ENCODE assay signal across 36 cellular contexts in the genomic region with DNA sequence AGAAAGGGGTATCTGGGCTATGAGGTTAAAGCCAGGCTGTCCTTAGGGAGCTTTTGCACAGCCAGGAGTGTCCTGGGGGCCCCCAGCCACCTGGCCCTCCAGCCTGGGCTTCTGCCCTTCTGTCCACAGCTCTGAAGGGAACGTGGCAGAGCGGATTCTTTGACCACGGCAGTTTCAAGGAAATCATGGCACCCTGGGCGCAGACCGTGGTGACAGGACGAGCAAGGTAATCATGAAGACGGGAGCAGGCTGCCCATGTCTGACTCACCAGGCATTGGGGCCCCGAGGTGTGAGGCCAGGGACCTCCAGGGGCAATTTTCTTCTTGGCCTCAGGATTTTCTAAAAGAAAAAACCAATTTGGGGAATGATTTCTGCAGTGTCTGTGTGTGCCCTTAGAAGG. TPM values are rescaled to one million over a fixed set of nuclear protein-coding genes. Genes with fewer than 3 reads are reported as not detected.
"Had no signal": no experiment of that assay in that cellular context is flagged by ENCODE, and none has a peak within 500 bp of the region (broad histone marks: within the 10 kb centered on the region; RNA-seq: fewer than 3 reads in every experiment).

No MANE protein-coding gene starts in this region.

- H3K4me3 Mint-ChIP-seq: activated B cell treated with CpG ODN at 0.5 μM for 24 hours; activated CD4-positive, alpha-beta memory T cell treated with anti-CD3 and anti-CD28 coated beads for 36 hours; activated CD4-positive, alpha-beta T cell treated with anti-CD3 and anti-CD28 coated beads, Interleukin-2, amount 10 ng/mL, durations not matched to agents 24 days and 14 days; activated CD8-positive, alpha-beta T cell treated with anti-CD3 and anti-CD28 coated beads for 36 hours; activated naive CD4-positive, alpha-beta T cell treated with anti-CD3 and anti-CD28 coated beads for 36 hours; activated naive CD8-positive, alpha-beta T cell treated with anti-CD3 and anti-CD28 coated beads for 36 hours; activated T-cell treated with anti-CD3 and anti-CD28 coated beads, Interleukin-2, amount 50 U/mL, for 4 hours; activated T-cell treated with anti-CD3 and anti-CD28 coated beads, Interleukin-2, amount 50 U/mL, for 72 hours; activated T-helper 1 cell treated with anti-CD3 and anti-CD28 coated beads, Interleukin-12 subunit alpha, Interleukin-12 subunit beta, Interleukin-2, Interleukin-4 antibody, amounts not matched to agents 30 ng/mL and 10 ng/mL and 1 ng/mL, durations not matched to agents 14 hours and 24 hours and 36 hours; activated T-helper 17 cell treated with anti-CD3 and anti-CD28 coated beads, Interleukin-2, amount 50 U/mL, for 72 hours; brain; central memory CD8-positive, alpha-beta T cell; T-helper 1 cell treated with Interleukin-12 subunit alpha and Interleukin-12 subunit beta and Interleukin-4 antibody, amounts not matched to agents 30 μg/mL and 1 μg/mL, for 36 hours; T-helper 2 cell treated with Interferon-gamma antibody and Interleukin-4, amounts not matched to agents 5 μg/mL and 100 μg/mL, for 36 hours had no signal

- H3K27ac ChIP-seq: adrenal gland, cardiac muscle cell, VCaP had no signal

- ATAC-seq: activated CD8-positive, alpha-beta T cell treated with anti-CD3 and anti-CD28 coated beads for 36 hours; activated naive CD4-positive, alpha-beta T cell treated with anti-CD3 and anti-CD28 coated beads, Interleukin-2, amount 50 U/mL, for 72 hours; activated T-cell treated with anti-CD3 and anti-CD28 coated beads, Interleukin-2, amount 50 U/mL, for 4 hours; activated T-cell treated with anti-CD3 and anti-CD28 coated beads, Interleukin-2, amount 50 U/mL, for 72 hours; activated T-helper 17 cell treated with anti-CD3 and anti-CD28 coated beads, Interleukin-2, amount 50 U/mL, for 72 hours had no signal

- H3K4me1 Mint-ChIP-seq: activated B cell treated with CpG ODN at 0.5 μM for 24 hours; activated CD4-positive, alpha-beta T cell treated with anti-CD3 and anti-CD28 coated beads, Interleukin-2, amount 10 ng/mL, durations not matched to agents 24 days and 14 days; activated naive CD8-positive, alpha-beta T cell treated with anti-CD3 and anti-CD28 coated beads for 36 hours; activated T-helper 17 cell treated with anti-CD3 and anti-CD28 coated beads, Interleukin-2, amount 50 U/mL, for 72 hours; brain; central memory CD8-positive, alpha-beta T cell had no signal

- DNase-seq: activated B cell treated with CpG ODN at 0.5 μM for 24 hours; activated CD4-positive, alpha-beta memory T cell treated with anti-CD3 and anti-CD28 coated beads for 36 hours; activated CD4-positive, alpha-beta T cell treated with anti-CD3 and anti-CD28 coated beads for 4 hours; activated CD4-positive, alpha-beta T cell treated with anti-CD3 and anti-CD28 coated beads, Interleukin-2, amount 10 ng/mL, durations not matched to agents 24 days and 14 days; activated CD4-positive, alpha-beta T cell treated with anti-CD3 and anti-CD28 coated beads, Interleukin-2, amount 50 U/mL, for 1 hour; activated CD4-positive, alpha-beta T cell treated with anti-CD3 and anti-CD28 coated beads, Interleukin-2, amount 50 U/mL, for 4 hours; activated CD4-positive, CD25-positive, alpha-beta regulatory T cell treated with anti-CD3 and anti-CD28 coated beads, Interleukin-2, amount 50 U/mL, for 72 hours; activated CD8-positive, alpha-beta memory T cell treated with anti-CD3 and anti-CD28 coated beads, Interleukin-2, amount 50 U/mL, for 4 hours; activated effector memory CD4-positive, alpha-beta T cell treated with anti-CD3 and anti-CD28 coated beads, Interleukin-2, amount 50 U/mL, for 16 hours; activated gamma-delta T cell treated with Interleukin-2 at 50 U/mL for 16 hours; activated naive CD4-positive, alpha-beta T cell; activated naive CD4-positive, alpha-beta T cell treated with anti-CD3 and anti-CD28 coated beads for 36 hours; activated naive CD4-positive, alpha-beta T cell treated with anti-CD3 and anti-CD28 coated beads, Interleukin-2, amount 50 U/mL, for 16 hours; activated naive CD8-positive, alpha-beta T cell treated with anti-CD3 and anti-CD28 coated beads for 36 hours; activated T-cell treated with anti-CD3 and anti-CD28 coated beads for 4 hours; activated T-cell treated with anti-CD3 and anti-CD28 coated beads, Interleukin-2, amount 50 U/mL, for 1 hour; activated T-cell treated with anti-CD3 and anti-CD28 coated beads, Interleukin-2, amount 50 U/mL, for 4 hours; activated T-cell treated with anti-CD3 and anti-CD28 coated beads, Interleukin-2, amount 50 U/mL, for 72 hours; adrenal gland; amniotic stem cell; aorta; T-helper 1 cell; T-helper 2 cell; T-helper 9 cell had no signal

- H3K4me1 ChIP-seq: adrenal gland had no signal

- H3K27me3 ChIP-seq: adrenal gland, cardiac muscle cell had no signal

- H3K4me3 ChIP-seq: adrenal gland, cardiac muscle cell had no signal

- H3K27ac Mint-ChIP-seq: activated B cell treated with CpG ODN at 0.5 μM for 24 hours; activated CD4-positive, alpha-beta memory T cell treated with anti-CD3 and anti-CD28 coated beads for 36 hours; activated CD4-positive, alpha-beta T cell treated with anti-CD3 and anti-CD28 coated beads, Interleukin-2, amount 10 ng/mL, durations not matched to agents 24 days and 14 days; activated CD8-positive, alpha-beta T cell treated with anti-CD3 and anti-CD28 coated beads for 36 hours; activated naive CD4-positive, alpha-beta T cell treated with anti-CD3 and anti-CD28 coated beads for 36 hours; activated naive CD4-positive, alpha-beta T cell treated with anti-CD3 and anti-CD28 coated beads, Interleukin-2, amount 50 U/mL, for 72 hours; activated naive CD8-positive, alpha-beta T cell treated with anti-CD3 and anti-CD28 coated beads for 36 hours; activated T-cell treated with anti-CD3 and anti-CD28 coated beads, Interleukin-2, amount 50 U/mL, for 72 hours; activated T-helper 1 cell treated with anti-CD3 and anti-CD28 coated beads, Interleukin-12 subunit alpha, Interleukin-12 subunit beta, Interleukin-2, Interleukin-4 antibody, amounts not matched to agents 30 ng/mL and 10 ng/mL and 1 ng/mL, durations not matched to agents 14 hours and 24 hours and 36 hours; activated T-helper 17 cell treated with anti-CD3 and anti-CD28 coated beads, Interleukin-2, amount 50 U/mL, for 72 hours; brain; T-helper 1 cell treated with Interleukin-12 subunit alpha and Interleukin-12 subunit beta and Interleukin-4 antibody, amounts not matched to agents 30 μg/mL and 1 μg/mL, for 36 hours; T-helper 2 cell treated with Interferon-gamma antibody and Interleukin-4, amounts not matched to agents 5 μg/mL and 100 μg/mL, for 36 hours had no signal

- H3K27me3 Mint-ChIP-seq: activated B cell treated with CpG ODN at 0.5 μM for 24 hours; activated CD4-positive, alpha-beta memory T cell treated with anti-CD3 and anti-CD28 coated beads for 36 hours; activated CD4-positive, alpha-beta T cell treated with anti-CD3 and anti-CD28 coated beads, Interleukin-2, amount 10 ng/mL, durations not matched to agents 24 days and 14 days; activated CD8-positive, alpha-beta T cell treated with anti-CD3 and anti-CD28 coated beads for 36 hours; activated naive CD8-positive, alpha-beta T cell treated with anti-CD3 and anti-CD28 coated beads for 36 hours; activated T-helper 17 cell treated with anti-CD3 and anti-CD28 coated beads, Interleukin-2, amount 50 U/mL, for 72 hours; brain; central memory CD8-positive, alpha-beta T cell had no signal

RNA-seq across cellular contexts. Expression of gene FOXN4, which starts 53.1 kb away (rescaled TPM):
- total RNA-seq: activated B cell treated with CpG ODN at 0.5 μM for 24 hours; activated CD4-positive, alpha-beta memory T cell treated with anti-CD3 and anti-CD28 coated beads for 36 hours; activated CD4-positive, alpha-beta T cell treated with anti-CD3 and anti-CD28 coated beads, Interleukin-2, amount 10 ng/mL, durations not matched to agents 24 days and 14 days; activated CD8-positive, alpha-beta memory T cell treated with anti-CD3 and anti-CD28 coated beads for 36 hours; activated CD8-positive, alpha-beta T cell treated with anti-CD3 and anti-CD28 coated beads for 36 hours; activated naive CD4-positive, alpha-beta T cell treated with anti-CD3 and anti-CD28 coated beads for 36 hours; activated naive CD4-positive, alpha-beta T cell treated with anti-CD3 and anti-CD28 coated beads, Interleukin-2, amount 50 U/mL, for 72 hours; activated naive CD8-positive, alpha-beta T cell treated with anti-CD3 and anti-CD28 coated beads for 36 hours; activated T-cell treated with anti-CD3 and anti-CD28 coated beads, Interleukin-2, amount 50 U/mL, for 4 hours; activated T-cell treated with anti-CD3 and anti-CD28 coated beads, Interleukin-2, amount 50 U/mL, for 72 hours; activated T-helper 1 cell treated with anti-CD3 and anti-CD28 coated beads, Interleukin-12 subunit alpha, Interleukin-12 subunit beta, Interleukin-2, Interleukin-4 antibody, amounts not matched to agents 30 ng/mL and 10 ng/mL and 1 ng/mL, durations not matched to agents 14 hours and 24 hours and 36 hours; activated T-helper 17 cell treated with anti-CD3 and anti-CD28 coated beads, Interleukin-2, amount 50 U/mL, for 72 hours; adrenal gland; aorta; bronchial epithelial cell had no signal
- polyA plus RNA-seq: aorta had no signal
